ENCODE assay signal across 8 cellular contexts in the genomic region with DNA sequence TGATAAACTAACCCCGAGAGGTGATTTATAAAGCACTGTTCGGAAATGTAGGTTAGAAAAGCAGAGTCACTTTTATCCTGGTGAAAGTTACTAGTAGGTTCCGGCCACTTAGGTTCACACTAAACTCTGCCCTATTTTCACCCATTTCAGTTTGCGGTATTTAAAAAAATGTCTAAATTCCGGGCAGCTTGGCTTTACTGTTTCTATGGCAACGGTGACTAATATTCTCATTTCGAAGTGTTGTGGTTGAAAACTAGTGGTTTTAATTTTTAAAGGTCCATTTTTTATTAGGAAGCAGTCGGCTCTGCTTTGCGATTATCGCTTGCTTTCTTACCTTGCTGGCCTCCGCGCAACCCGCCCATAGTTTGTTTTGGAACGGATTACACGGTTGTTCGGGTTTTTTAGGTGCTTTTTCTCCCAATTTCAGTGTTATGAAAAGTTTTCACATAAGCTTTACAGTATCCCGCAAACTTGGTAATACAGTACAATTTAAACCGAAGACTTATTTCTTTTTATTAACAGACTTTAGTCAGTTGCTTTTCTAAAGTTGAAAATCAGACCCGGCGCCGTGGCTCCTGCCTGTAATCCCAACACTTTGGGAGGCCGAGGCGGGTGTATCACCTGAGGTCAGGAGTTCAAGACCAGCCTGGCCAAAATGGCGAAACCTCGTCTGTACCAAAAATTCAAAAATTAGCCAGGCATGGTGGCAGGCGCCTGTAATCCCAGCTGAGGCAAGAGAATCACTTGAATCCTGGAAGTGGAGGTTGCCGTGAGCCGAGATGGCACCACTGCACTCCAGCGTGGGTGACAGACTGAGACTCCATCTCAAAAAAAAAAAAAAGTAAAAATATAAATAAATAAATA.
DNase-seq lines count a peak whose midpoint lies in the region; ATAC-seq and TF ChIP-seq lines count a peak whose summit lies in the region.

No MANE protein-coding gene starts in this region.

- peak overlapping the region; percentile 100 for H3K27ac Mint-ChIP-seq in stimulated activated naive B cell treated with anti-CD40 and anti-IgM and Interleukin-4, amounts not matched to agents 10 μg/mL and 1 μg/mL and 100 μg/mL, for 72 hours

- ATAC-seq in GM18511 (IDR thresholded peaks at IDR 0.05; ENCODE audit: unreplicated experiment), result peak; percentile 12
- peak; percentile 12 for ATAC-seq in HG03139 (IDR thresholded peaks at IDR 0.05; ENCODE audit: unreplicated experiment)
- peak; percentile 2 for ATAC-seq in stimulated activated naive B cell treated with anti-CD40 and anti-IgM and Interleukin-4, amounts not matched to agents 10 μg/mL and 1 μg/mL and 100 μg/mL, for 72 hours (replicated peaks)

- H3K27me3 Mint-ChIP-seq in stimulated activated naive B cell treated with anti-CD40 and anti-IgM and Interleukin-4, amounts not matched to agents 10 μg/mL and 1 μg/mL and 100 μg/mL, for 72 hours, result no peaks in the 10 kb centered on the region

- no peak for TF ChIP-seq CTCF in AG09309 (IDR thresholded peaks at IDR 0.05; ENCODE audit: control insufficient read depth, insufficient read depth, low read depth, low read length, missing control alignments)

- DNase-seq in AG09309 (ENCODE audit: low read depth) (peak; percentile 57), SIG-M5 (lab: John Stamatoyannopoulos, UW) (peak; percentile 13), astrocyte of the hippocampus (ENCODE audit: low read depth, low spot score) (peak; percentile 87), kidney glomerular epithelial cell (lab: John Stamatoyannopoulos, UW) (peak; percentile 84), HuH-7 (ENCODE audit: low spot score) (no peak)
- peak; percentile 26 for DNase-seq in stimulated activated naive B cell treated with anti-CD40 and anti-IgM and Interleukin-4, amounts not matched to agents 10 μg/mL and 1 μg/mL and 100 μg/mL, for 72 hours

- peaks cover 26 to 57% of the 10 kb centered on the region in 2 donors for H3K4me1 Mint-ChIP-seq in stimulated activated naive B cell treated with anti-CD40 and anti-IgM and Interleukin-4, amounts not matched to agents 10 μg/mL and 1 μg/mL and 100 μg/mL, for 72 hours

- H3K9me3 Mint-ChIP-seq in stimulated activated naive B cell treated with anti-CD40 and anti-IgM and Interleukin-4, amounts not matched to agents 10 μg/mL and 1 μg/mL and 100 μg/mL, for 72 hours, result peaks cover 5 to 6% of the 10 kb centered on the region in 2 donors

- H3K36me3 Mint-ChIP-seq in stimulated activated naive B cell treated with anti-CD40 and anti-IgM and Interleukin-4, amounts not matched to agents 10 μg/mL and 1 μg/mL and 100 μg/mL, for 72 hours, result peaks cover 12 to 13% of the 10 kb centered on the region in 2 donors

- peak overlapping the region; percentile 87 for H3K4me3 ChIP-seq in AG09309 (ENCODE audit: control insufficient read depth, low read depth, low read length)

- peak overlapping the region; percentile 91 to 98 for H3K4me3 Mint-ChIP-seq in stimulated activated naive B cell treated with anti-CD40 and anti-IgM and Interleukin-4, amounts not matched to agents 10 μg/mL and 1 μg/mL and 100 μg/mL, for 72 hours
